1 cellular context compared by ENCODE assay signal in the genomic region with DNA sequence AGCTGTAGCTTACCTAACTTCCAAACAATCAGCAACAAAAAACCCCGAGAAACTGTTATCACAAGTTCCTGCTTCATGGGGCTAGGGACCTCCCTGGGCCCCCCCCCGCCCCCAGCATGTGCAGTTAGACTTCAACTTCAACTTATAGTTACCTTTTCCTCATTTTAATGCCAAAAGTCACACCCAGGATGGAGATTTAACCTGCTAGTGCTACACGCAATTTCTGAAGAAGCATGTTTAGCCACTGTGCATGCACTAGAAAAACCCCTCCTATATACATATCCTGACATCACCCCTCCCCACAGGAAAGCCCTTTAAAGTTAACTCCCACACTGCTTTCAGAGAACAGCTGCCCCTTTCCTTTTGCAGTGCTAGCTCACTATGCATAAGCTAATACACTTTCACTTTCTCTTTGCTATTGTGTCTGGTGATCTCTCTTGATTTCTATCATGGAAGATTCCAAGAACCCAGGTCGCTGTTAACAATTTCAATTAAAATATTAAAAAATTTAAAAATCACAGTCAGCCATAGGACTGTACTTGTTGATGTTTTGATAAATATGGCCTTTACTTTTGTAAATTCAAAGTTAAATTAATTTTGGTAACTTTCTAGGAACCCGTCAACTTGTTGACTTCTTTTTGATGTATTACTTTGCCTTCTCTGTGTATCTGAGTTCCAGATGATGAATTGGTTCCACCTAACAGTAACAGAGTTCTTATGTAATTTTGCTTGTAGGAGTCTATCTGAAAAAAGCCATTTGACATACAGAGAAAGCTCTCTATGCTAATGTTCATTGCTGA.
TF ChIP-seq lines count a peak whose summit lies in the region.

No MANE protein-coding gene starts in this region.

TF ChIP-seq in GM12878, 131 proteins besides CTCF, POLR2A, EP300 and RAD21 (continued from another document):
- TF ChIP-seq, protein P1, sequence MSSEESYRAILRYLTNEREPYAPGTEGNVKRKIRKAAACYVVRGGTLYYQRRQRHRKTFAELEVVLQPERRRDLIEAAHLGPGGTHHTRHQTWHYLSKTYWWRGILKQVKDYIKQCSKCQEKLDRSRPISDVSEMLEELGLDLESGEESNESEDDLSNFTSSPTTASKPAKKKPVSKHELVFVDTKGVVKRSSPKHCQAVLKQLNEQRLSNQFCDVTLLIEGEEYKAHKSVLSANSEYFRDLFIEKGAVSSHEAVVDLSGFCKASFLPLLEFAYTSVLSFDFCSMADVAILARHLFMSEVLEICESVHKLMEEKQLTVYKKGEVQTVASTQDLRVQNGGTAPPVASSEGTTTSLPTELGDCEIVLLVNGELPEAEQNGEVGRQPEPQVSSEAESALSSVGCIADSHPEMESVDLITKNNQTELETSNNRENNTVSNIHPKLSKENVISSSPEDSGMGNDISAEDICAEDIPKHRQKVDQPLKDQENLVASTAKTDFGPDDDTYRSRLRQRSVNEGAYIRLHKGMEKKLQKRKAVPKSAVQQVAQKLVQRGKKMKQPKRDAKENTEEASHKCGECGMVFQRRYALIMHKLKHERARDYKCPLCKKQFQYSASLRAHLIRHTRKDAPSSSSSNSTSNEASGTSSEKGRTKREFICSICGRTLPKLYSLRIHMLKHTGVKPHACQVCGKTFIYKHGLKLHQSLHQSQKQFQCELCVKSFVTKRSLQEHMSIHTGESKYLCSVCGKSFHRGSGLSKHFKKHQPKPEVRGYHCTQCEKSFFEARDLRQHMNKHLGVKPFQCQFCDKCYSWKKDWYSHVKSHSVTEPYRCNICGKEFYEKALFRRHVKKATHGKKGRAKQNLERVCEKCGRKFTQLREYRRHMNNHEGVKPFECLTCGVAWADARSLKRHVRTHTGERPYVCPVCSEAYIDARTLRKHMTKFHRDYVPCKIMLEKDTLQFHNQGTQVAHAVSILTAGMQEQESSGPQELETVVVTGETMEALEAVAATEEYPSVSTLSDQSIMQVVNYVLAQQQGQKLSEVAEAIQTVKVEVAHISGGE (CRISPR knock-in tag; IDR thresholded peaks at IDR 0.05): no peak
- no peak for TF ChIP-seq SREBF1 (IDR thresholded peaks at IDR 0.05; ENCODE audit: low read length)
- TF ChIP-seq STAT1 (conservative IDR thresholded peaks at IDR 0.05): no peak
- no peak for TF ChIP-seq ESRRA (IDR thresholded peaks at IDR 0.05; ENCODE audit: low read length)
- TF ChIP-seq ZNF274 (IDR thresholded peaks at IDR 0.05; ENCODE audit: insufficient read depth, insufficient read length): no peak
- no peak for TF ChIP-seq RBBP5 (conservative IDR thresholded peaks at IDR 0.05)
- TF ChIP-seq TAF1 (IDR thresholded peaks at IDR 0.05; ENCODE audit: borderline replicate concordance, low read depth, low read length): no peak
- TF ChIP-seq RFX5 (IDR thresholded peaks at IDR 0.05; ENCODE audit: low read depth, low read length): no peak
- peak; percentile 86 for TF ChIP-seq NBN (IDR thresholded peaks at IDR 0.05)
- peak; percentile 98 for TF ChIP-seq ATF2 (IDR thresholded peaks at IDR 0.05; ENCODE audit: low read length)
- no peak for TF ChIP-seq GATAD2B (conservative IDR thresholded peaks at IDR 0.05; ENCODE audit: low read depth)
- TF ChIP-seq SUZ12 (IDR thresholded peaks at IDR 0.05; ENCODE audit: unreplicated experiment): no peak
- 0 out of 2 replicates have a peak, but pooled peaks have one; percentile 48 for TF ChIP-seq EED (IDR thresholded peaks at IDR 0.05; ENCODE audit: low read depth)
- no peak for TF ChIP-seq NR2C1 (IDR thresholded peaks at IDR 0.05)
- no peak for TF ChIP-seq ZNF622 (IDR thresholded peaks at IDR 0.05)
- TF ChIP-seq NKRF (conservative IDR thresholded peaks at IDR 0.05): peak; percentile 61; the same call in 1 of the 2 replicates
- TF ChIP-seq, protein P2, sequence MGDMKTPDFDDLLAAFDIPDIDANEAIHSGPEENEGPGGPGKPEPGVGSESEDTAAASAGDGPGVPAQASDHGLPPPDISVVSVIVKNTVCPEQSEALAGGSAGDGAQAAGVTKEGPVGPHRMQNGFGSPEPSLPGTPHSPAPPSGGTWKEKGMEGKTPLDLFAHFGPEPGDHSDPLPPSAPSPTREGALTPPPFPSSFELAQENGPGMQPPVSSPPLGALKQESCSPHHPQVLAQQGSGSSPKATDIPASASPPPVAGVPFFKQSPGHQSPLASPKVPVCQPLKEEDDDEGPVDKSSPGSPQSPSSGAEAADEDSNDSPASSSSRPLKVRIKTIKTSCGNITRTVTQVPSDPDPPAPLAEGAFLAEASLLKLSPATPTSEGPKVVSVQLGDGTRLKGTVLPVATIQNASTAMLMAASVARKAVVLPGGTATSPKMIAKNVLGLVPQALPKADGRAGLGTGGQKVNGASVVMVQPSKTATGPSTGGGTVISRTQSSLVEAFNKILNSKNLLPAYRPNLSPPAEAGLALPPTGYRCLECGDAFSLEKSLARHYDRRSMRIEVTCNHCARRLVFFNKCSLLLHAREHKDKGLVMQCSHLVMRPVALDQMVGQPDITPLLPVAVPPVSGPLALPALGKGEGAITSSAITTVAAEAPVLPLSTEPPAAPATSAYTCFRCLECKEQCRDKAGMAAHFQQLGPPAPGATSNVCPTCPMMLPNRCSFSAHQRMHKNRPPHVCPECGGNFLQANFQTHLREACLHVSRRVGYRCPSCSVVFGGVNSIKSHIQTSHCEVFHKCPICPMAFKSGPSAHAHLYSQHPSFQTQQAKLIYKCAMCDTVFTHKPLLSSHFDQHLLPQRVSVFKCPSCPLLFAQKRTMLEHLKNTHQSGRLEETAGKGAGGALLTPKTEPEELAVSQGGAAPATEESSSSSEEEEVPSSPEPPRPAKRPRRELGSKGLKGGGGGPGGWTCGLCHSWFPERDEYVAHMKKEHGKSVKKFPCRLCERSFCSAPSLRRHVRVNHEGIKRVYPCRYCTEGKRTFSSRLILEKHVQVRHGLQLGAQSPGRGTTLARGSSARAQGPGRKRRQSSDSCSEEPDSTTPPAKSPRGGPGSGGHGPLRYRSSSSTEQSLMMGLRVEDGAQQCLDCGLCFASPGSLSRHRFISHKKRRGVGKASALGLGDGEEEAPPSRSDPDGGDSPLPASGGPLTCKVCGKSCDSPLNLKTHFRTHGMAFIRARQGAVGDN (IDR thresholded peaks at IDR 0.05): no peak
- peak; percentile 84; the same call in 1 of the 2 replicates for TF ChIP-seq MEF2A (IDR thresholded peaks at IDR 0.05; ENCODE audit: insufficient read depth, low read depth, low read length)
- TF ChIP-seq CBX3 (IDR thresholded peaks at IDR 0.05; ENCODE audit: borderline replicate concordance, low read depth): no peak
- peak; percentile 97 for TF ChIP-seq ATF7 (IDR thresholded peaks at IDR 0.05; ENCODE audit: low read depth)
- TF ChIP-seq RAD51 (IDR thresholded peaks at IDR 0.05): peak; percentile 63
- peak; percentile 82 for TF ChIP-seq RUNX3 (IDR thresholded peaks at IDR 0.05; ENCODE audit: low read length)
- peak; percentile 96; the same call in 2 of the 3 replicates for TF ChIP-seq POU2F2 (IDR thresholded peaks at IDR 0.05; ENCODE audit: borderline replicate concordance, low read depth, low read length)
- TF ChIP-seq HSF1 (IDR thresholded peaks at IDR 0.05; ENCODE audit: low read depth, low read length): no peak
